1 cellular context compared by ENCODE assay signal in the genomic region with DNA sequence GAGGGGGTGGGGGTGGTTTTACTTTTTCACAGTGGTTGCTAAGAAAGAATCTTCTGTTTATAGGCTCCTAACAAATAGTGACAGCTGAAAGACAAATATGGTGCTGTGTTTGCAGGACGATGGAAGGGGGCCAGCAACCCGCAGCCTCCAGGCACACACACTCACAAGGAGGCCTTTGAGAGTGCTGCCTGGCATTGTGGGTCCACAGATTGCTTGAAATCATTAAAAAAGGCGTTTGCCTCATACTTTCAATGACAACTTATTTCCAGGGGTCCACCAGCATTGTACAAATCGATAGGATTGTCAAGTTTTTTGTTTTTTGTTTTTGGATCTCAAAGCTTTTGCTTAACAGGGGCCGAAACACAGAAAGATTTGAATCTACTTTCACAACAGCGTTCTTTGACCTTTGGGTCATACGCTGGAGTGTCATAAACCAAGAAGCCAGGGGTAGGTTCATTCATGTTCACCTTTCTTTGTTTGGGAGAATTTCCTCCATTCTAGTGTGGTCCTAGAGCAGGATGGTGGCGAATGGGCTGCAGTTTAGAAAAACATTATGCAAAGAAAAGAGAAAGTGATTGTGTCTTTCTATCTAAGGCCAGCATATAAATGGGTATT.
TF ChIP-seq lines count a peak whose summit lies in the region.

No MANE protein-coding gene starts in this region.

TF ChIP-seq in GM23338, 12 proteins besides CTCF, POLR2A, EP300 and RAD21:
- no peak for TF ChIP-seq POLR2AphosphoS5 (IDR thresholded peaks at IDR 0.05; ENCODE audit: low read depth)
- no peak for TF ChIP-seq ZNF331 (CRISPR knock-in tag; IDR thresholded peaks at IDR 0.05; ENCODE audit: low read depth)
- no peak for TF ChIP-seq ZNF114 (CRISPR knock-in tag; IDR thresholded peaks at IDR 0.05)
